Comparison of ENCODE assay signal across 9 cellular contexts in genomic region chr1:26677306-26678115, GRCh38. TPM values are rescaled to one million over a fixed set of nuclear protein-coding genes. Genes with fewer than 3 reads are reported as not detected.
A peak's percentile ranks its signal among the peaks of the same experiment; 100 is the strongest.
DNase-seq lines count a peak whose midpoint lies in the region; ATAC-seq, FAIRE-seq and TF ChIP-seq lines count a peak whose summit lies in the region.
"Had no signal": no experiment of that assay in that cellular context is flagged by ENCODE, and none has a peak within 500 bp of the region (broad histone marks: within the 10 kb centered on the region; RNA-seq: fewer than 3 reads in every experiment).

No MANE protein-coding gene starts in this region.

- no peak for TF ChIP-seq EP300 in transverse colon (IDR thresholded peaks at IDR 0.05; ENCODE audit: low read depth)

- no peaks in the 10 kb centered on the region for H3K27me3 ChIP-seq in BLaER1
- no peaks in the 10 kb centered on the region for H3K27me3 ChIP-seq in OCI-LY3 (ENCODE audit: low read depth, low read length)
- H3K27me3 ChIP-seq in naive thymus-derived CD4-positive, alpha-beta T cell (ENCODE audit: control insufficient read depth in 2 of 2, insufficient read depth in 2 of 2, low read length in 2 of 2), result no peaks in the 10 kb centered on the region
- no peaks in the 10 kb centered on the region for H3K27me3 ChIP-seq in transverse colon

- H3K79me2 ChIP-seq in OCI-LY3 (ENCODE audit: low read length), result no peaks in the 10 kb centered on the region

- in situ Hi-C loops in transverse colon (cut with MboI; ENCODE audit: low pct_ligation_motif_present in 1 of 4, low pct_unique_long_range_greater_than_20kb in 1 of 4, low sequenced_read_pairs in 3 of 4), result loop anchor here in 2 of 4 donors (25.0 kb wide), 1 partner anchor 110 kb away; the partner anchor contains the start of gene PIGV (in 2 of the 2)

- peak overlapping the region; percentile 4; the same call in 1 of the 2 replicates for H3K27ac ChIP-seq in BLaER1
- H3K27ac ChIP-seq in OCI-LY3 (ENCODE audit: low read length), result peak overlapping the region; percentile 21; the same call in 1 of the 2 replicates
- no peak overlapping the region for H3K27ac ChIP-seq in naive thymus-derived CD4-positive, alpha-beta T cell (ENCODE audit: low read depth, low read length)
- peak overlapping the region in 3 of 4 donors; percentile 10 to 38 (median 30) for H3K27ac ChIP-seq in transverse colon

- peak overlapping the region; percentile 36 to 83 (median 67) for H3K4me3 Mint-ChIP-seq in naive thymus-derived CD4-positive, alpha-beta T cell

- no peak overlapping the region for H3K4me3 ChIP-seq in BLaER1
- H3K4me3 ChIP-seq in OCI-LY3 (ENCODE audit: low read length), result peak overlapping the region; percentile 54
- H3K4me3 ChIP-seq in naive thymus-derived CD4-positive, alpha-beta T cell (ENCODE audit: low read length), result no peak overlapping the region
- H3K4me3 ChIP-seq in transverse colon, result peak overlapping the region in 1 of 4 donors; percentile 17

- TF ChIP-seq POLR2A in transverse colon (IDR thresholded peaks at IDR 0.05), result no peak

- H3K4me1 Mint-ChIP-seq in naive thymus-derived CD4-positive, alpha-beta T cell, result peaks cover 11 to 24% (median 17%) of the 10 kb centered on the region in 7 donors

- H3K9me3 ChIP-seq in BLaER1, result no peaks in the 10 kb centered on the region
- no peaks in the 10 kb centered on the region for H3K9me3 ChIP-seq in OCI-LY3 (ENCODE audit: insufficient read depth, low read length)
- no peaks in the 10 kb centered on the region for H3K9me3 ChIP-seq in naive thymus-derived CD4-positive, alpha-beta T cell (ENCODE audit: control insufficient read depth in 2 of 3, low read length in 3 of 3)
- no peaks in the 10 kb centered on the region for H3K9me3 ChIP-seq in transverse colon

- no peaks in the 10 kb centered on the region for H3K36me3 Mint-ChIP-seq in naive thymus-derived CD4-positive, alpha-beta T cell
- H3K36me3 Mint-ChIP-seq: IgD-negative memory B cell had no signal

- DNase-seq in GM19239 (ENCODE audit: insufficient read length, low spot score) (no peak), HUDEP-2 (lab: John Stamatoyannopoulos, UW; ENCODE audit: unreplicated experiment in 76 of 76) (peak in 72 of 76 experiments; percentile 23 to 86 (median 62)), activated T-cell treated with anti-CD3 and anti-CD28 coated beads for 4 hours (peak; percentile 26), transverse colon (peak; percentile 92)
- DNase-seq in naive thymus-derived CD4-positive, alpha-beta T cell, result peak; percentile 23 to 62 (median 50)

- H3K4me2 ChIP-seq in BLaER1 (peak overlapping the region; percentile 71), OCI-LY3 (ENCODE audit: low read length) (peak overlapping the region; percentile 79)

- intact Hi-C loops in naive thymus-derived CD4-positive, alpha-beta T cell (cut with micrococcal nuclease), result loop anchor here (1.0 to 2.0 kb wide), 4 partner anchors 15 to 112 kb away; no protein-coding TSS in a partner anchor
- intact Hi-C loops in transverse colon (cut with DNase I; ENCODE audit: low total_unique reads), result loop anchor here (5.0 kb wide), 2 partner anchors 75 to 110 kb away; partner anchors contain the start of gene PIGV

- H3K9ac ChIP-seq in BLaER1 (no peak overlapping the region), OCI-LY3 (ENCODE audit: low read length) (peak overlapping the region; percentile 49)

- no peaks in the 10 kb centered on the region for H3K27me3 Mint-ChIP-seq in naive thymus-derived CD4-positive, alpha-beta T cell
- H3K27me3 Mint-ChIP-seq: IgD-negative memory B cell had no signal

- POLR2A ChIA-PET in naive thymus-derived CD4-positive, alpha-beta T cell (lab: Charles Lee), result interaction anchor here (0.7 to 4.7 kb wide), 13 partner anchors 9 to 113 kb away, joined by 3 to 61 read pairs (median 3); partner anchors contain the start of gene PIGV

- H4K20me1 ChIP-seq in BLaER1 (no peaks in the 10 kb centered on the region), OCI-LY3 (ENCODE audit: insufficient read depth, low read length) (no peaks in the 10 kb centered on the region)

- CTCF ChIA-PET in naive thymus-derived CD4-positive, alpha-beta T cell (lab: Charles Lee), result interaction anchor here (0.6 to 3.1 kb wide), 24 partner anchors 11 to 688 kb away, joined by 3 to 36 read pairs (median 3); partner anchors contain the start of gene PIGV

- H3K9me3 Mint-ChIP-seq in naive thymus-derived CD4-positive, alpha-beta T cell, result no peaks in the 10 kb centered on the region
- H3K9me3 Mint-ChIP-seq: IgD-negative memory B cell had no signal

- 4 to 6% methylated on average over 8 to 9 of the region's 9 CpGs for WGBS in transverse colon (ENCODE audit: low coverage in 1 of 2), 2 donors

- peak; percentile 96 for FAIRE-seq in GM19239 (lab: Jason Lieb, UNC)

- TF ChIP-seq CTCF in OCI-LY3 (IDR thresholded peaks at IDR 0.05; ENCODE audit: low read depth, low read length) (peak; percentile 68), transverse colon (IDR thresholded peaks at IDR 0.05) (peak; percentile 61 to 94 (median 62))

- H3K36me3 ChIP-seq in BLaER1 (no peaks in the 10 kb centered on the region), OCI-LY3 (replicated peaks; ENCODE audit: low read depth, low read length) (no peaks in the 10 kb centered on the region), transverse colon (no peaks in the 10 kb centered on the region)
- no peaks in the 10 kb centered on the region for H3K36me3 ChIP-seq in naive thymus-derived CD4-positive, alpha-beta T cell (ENCODE audit: control insufficient read depth in 2 of 3, insufficient read depth in 3 of 3, low read length in 3 of 3)

- H2AFZ ChIP-seq in OCI-LY3 (ENCODE audit: low read depth, low read length), result peak overlapping the region; percentile 65

- H3K4me1 ChIP-seq in BLaER1 (peaks cover 21% of the 10 kb centered on the region), OCI-LY3 (ENCODE audit: low read length) (peaks cover 27% of the 10 kb centered on the region), transverse colon (peaks cover 0 to 13% (median 11%) of the 10 kb centered on the region in 4 donors)
- H3K4me1 ChIP-seq in naive thymus-derived CD4-positive, alpha-beta T cell (ENCODE audit: control insufficient read depth in 2 of 2, insufficient read depth in 2 of 2, low read length in 2 of 2), result peaks cover 0 to 13% of the 10 kb centered on the region in 2 donors

- peak; percentile 99 for ATAC-seq in esophagus mucosa
- peak; percentile 96 for ATAC-seq in naive thymus-derived CD4-positive, alpha-beta T cell

- H3K27ac Mint-ChIP-seq in naive thymus-derived CD4-positive, alpha-beta T cell, result peak overlapping the region; percentile 6 to 89 (median 78)

RNA-seq across cellular contexts. Expression of gene ARID1A, which starts 18.3 kb away (rescaled TPM):
- total RNA-seq in esophagus mucosa (44.3 TPM), transverse colon (10 to 100 TPM; 43.4 to 72.0 (median 53.1) TPM)
- total RNA-seq in naive thymus-derived CD4-positive, alpha-beta T cell, result 100 to 1,000 TPM; 118 to 148 (median 131) TPM
- polyA plus RNA-seq in naive thymus-derived CD4-positive, alpha-beta T cell, result 10 to 100 TPM; 22.3 to 26.6 TPM
